9 cellular contexts compared by ENCODE assay signal in genomic region chr6:35719830-35720733, GRCh38. TPM values are rescaled to one million over a fixed set of nuclear protein-coding genes. Genes with fewer than 3 reads are reported as not detected.
A peak's percentile ranks its signal among the peaks of the same experiment; 100 is the strongest.
DNase-seq lines count a peak whose midpoint lies in the region; ATAC-seq and TF ChIP-seq lines count a peak whose summit lies in the region.
"Had no signal": no experiment of that assay in that cellular context is flagged by ENCODE, and none has a peak within 500 bp of the region (broad histone marks: within the 10 kb centered on the region; RNA-seq: fewer than 3 reads in every experiment).

No MANE protein-coding gene starts in this region.

- H3K9ac ChIP-seq in DND-41 (ENCODE audit: low read depth, low read length) (no peak overlapping the region), Loucy (ENCODE audit: low read depth, low read length, poor library complexity, severe bottlenecking) (peak overlapping the region; percentile 82)

- TF ChIP-seq CTCF in DND-41 (IDR thresholded peaks at IDR 0.05; ENCODE audit: borderline replicate concordance, extremely low read depth, low read length, poor library complexity, severe bottlenecking) (no peak), Loucy (conservative IDR thresholded peaks at IDR 0.05; ENCODE audit: low read length) (no peak), kidney epithelial cell (IDR thresholded peaks at IDR 0.05; ENCODE audit: insufficient read depth, low read length, poor library complexity, severe bottlenecking) (no peak)

- peaks cover 20% of the 10 kb centered on the region for H3F3A ChIP-seq in Loucy (ENCODE audit: low read depth)

- H3K79me2 ChIP-seq in DND-41 (ENCODE audit: insufficient read depth, low read length) (no peaks in the 10 kb centered on the region), Loucy (ENCODE audit: insufficient read depth, low read length) (0 out of 2 replicates have a peak, but pooled peaks cover 4% of the 10 kb centered on the region)

- DNase-seq in DND-41 (peak; percentile 72), astrocyte of the hippocampus (ENCODE audit: low read depth, low spot score) (peak; percentile 29), kidney epithelial cell (ENCODE audit: low read depth) (no peak), DMS 273 treated with DMSO at 0.1 percent for 48 hours (lab: John Stamatoyannopoulos, UW) (no peak), SW480 (ENCODE audit: low spot score) (no peak)
- DNase-seq in stimulated activated naive CD8-positive, alpha-beta T cell treated with anti-CD3 and anti-CD28 coated beads, Interleukin-15, Interleukin-2, amounts not matched to agents 100 U/mL and 50 U/mL, for 24 hours, result peak; percentile 58

- H3K9me3 ChIP-seq in DND-41 (ENCODE audit: insufficient read depth, low read length, severe bottlenecking) (no peaks in the 10 kb centered on the region), Loucy (ENCODE audit: insufficient read depth, low read depth, low read length) (no peaks in the 10 kb centered on the region)

- no peak overlapping the region for H2AFZ ChIP-seq in DND-41 (ENCODE audit: low read depth, low read length)
- 0 out of 2 replicates have a peak overlapping the region, but pooled peaks have one; percentile 1 for H2AFZ ChIP-seq in Loucy (ENCODE audit: low read length)

- H3K27me3 ChIP-seq in DND-41 (ENCODE audit: insufficient read depth, low read length, poor library complexity), result peaks cover 42% of the 10 kb centered on the region
- H3K27me3 ChIP-seq in Loucy (ENCODE audit: insufficient read depth, low read length, poor library complexity, severe bottlenecking), result no peaks in the 10 kb centered on the region
- H3K27me3 ChIP-seq in kidney epithelial cell (ENCODE audit: control insufficient read depth, insufficient read depth, low read length), result no peaks in the 10 kb centered on the region

- H3K27ac ChIP-seq in DND-41 (ENCODE audit: low read length), result peak overlapping the region; percentile 53

- H3K4me3 ChIP-seq in DND-41 (ENCODE audit: low read depth in 1 of 2, low read length in 2 of 2), result no peak overlapping the region
- H3K4me3 ChIP-seq in Loucy (ENCODE audit: low read length, poor library complexity, severe bottlenecking), result peak overlapping the region; percentile 67
- H3K4me3 ChIP-seq in kidney epithelial cell (ENCODE audit: low read depth, low read length), result peak overlapping the region; percentile 14

- H3K36me3 ChIP-seq in DND-41 (ENCODE audit: insufficient read depth, low read length) (no peaks in the 10 kb centered on the region), Loucy (ENCODE audit: insufficient read depth, low read length) (no peaks in the 10 kb centered on the region), kidney epithelial cell (ENCODE audit: control insufficient read depth, insufficient read depth, low read length) (no peaks in the 10 kb centered on the region)

- peak; percentile 80 for ATAC-seq in DND-41 (ENCODE audit: insufficient read depth, low read depth)
- ATAC-seq in GM21381 (IDR thresholded peaks at IDR 0.05; ENCODE audit: unreplicated experiment), result peak; percentile 51
- peak; percentile 38 for ATAC-seq in stimulated activated naive CD8-positive, alpha-beta T cell treated with anti-CD3 and anti-CD28 coated beads, Interleukin-15, Interleukin-2, amounts not matched to agents 100 U/mL and 50 U/mL, for 24 hours

- H4K20me1 ChIP-seq in DND-41 (ENCODE audit: insufficient read depth, low read length) (peaks cover 23% of the 10 kb centered on the region), Loucy (ENCODE audit: insufficient read depth, low read length, poor library complexity, severe bottlenecking) (no peaks in the 10 kb centered on the region)

- H3K9me2 ChIP-seq in Loucy (replicated peaks; ENCODE audit: low read depth, low read length), result no peaks in the 10 kb centered on the region

- H3K4me2 ChIP-seq in DND-41 (ENCODE audit: insufficient read depth, low read length), result peak overlapping the region; percentile 29; the same call in 1 of the 2 replicates
- peak overlapping the region; percentile 78 for H3K4me2 ChIP-seq in Loucy (ENCODE audit: low read depth, low read length, poor library complexity, severe bottlenecking)

- H3K4me1 ChIP-seq in DND-41 (ENCODE audit: insufficient read depth, low read length) (peaks cover 42% of the 10 kb centered on the region), Loucy (ENCODE audit: insufficient read depth, low read length, poor library complexity, severe bottlenecking) (peaks cover 82% of the 10 kb centered on the region)

RNA-seq across cellular contexts. Expression of gene ARMC12, which starts 16.8 kb away (rescaled TPM):
- 0.29 TPM in 1 of 2 replicates, not detected in the other for total RNA-seq in kidney epithelial cell
- total RNA-seq: SK-MEL-5 had no signal

RNA-seq across cellular contexts. Expression of gene FKBP5, which starts 31.4 kb away (rescaled TPM):
- total RNA-seq in kidney epithelial cell, result 9.7 and 10.4 TPM in 2 replicates

RNA-seq across cellular contexts. Expression of gene CLPSL2, which starts 56.3 kb away (rescaled TPM):
- not detected in 2 replicates for total RNA-seq in kidney epithelial cell
- total RNA-seq: SK-MEL-5 had no signal

Comparison
In these comparisons a context has a peak if more than half of its experiments do, and no peak if none do; other contexts are left out.
1. DNase-seq: peak in DND-41 (single experiment), astrocyte of the hippocampus (single experiment) and stimulated activated naive CD8-positive, alpha-beta T cell treated with anti-CD3 and anti-CD28 coated beads, Interleukin-15, Interleukin-2, amounts not matched to agents 100 U/mL and 50 U/mL, for 24 hours (single experiment); none in kidney epithelial cell (single experiment), DMS 273 treated with DMSO at 0.1 percent for 48 hours (single experiment) and SW480 (single experiment).
2. H3K4me3 ChIP-seq: peak in Loucy (single experiment) and kidney epithelial cell (single experiment); none in DND-41 (0 of 2).
3. Peak in every context shown above with its lines, with median percentiles within 50 percentile points of each other: ATAC-seq.